27 cellular contexts compared by ENCODE assay signal in the genomic region with DNA sequence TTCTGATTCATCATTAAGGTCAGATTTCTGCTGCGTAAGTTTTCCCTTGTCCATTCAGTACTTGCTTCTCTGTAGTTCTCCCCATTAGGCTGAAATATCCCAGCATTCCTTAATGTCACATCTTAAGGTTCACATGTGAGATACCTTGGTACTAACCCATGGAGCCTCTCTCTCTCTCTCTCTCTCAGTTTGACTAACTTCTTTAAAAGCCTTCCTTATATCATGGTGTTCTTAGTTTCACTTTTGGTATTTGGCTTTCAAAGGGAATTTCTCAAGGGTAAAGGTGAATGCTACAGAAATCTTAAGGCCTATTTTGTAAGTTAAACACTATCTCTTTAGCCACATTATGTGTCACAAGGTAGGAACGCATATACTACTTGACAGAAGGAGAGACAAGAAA.
"Had no signal": no experiment of that assay in that cellular context is flagged by ENCODE, and none has a peak within 500 bp of the region (broad histone marks: within the 10 kb centered on the region; RNA-seq: fewer than 3 reads in every experiment).

No MANE protein-coding gene starts in this region.

- H3K4me3 ChIP-seq: adrenal gland, breast epithelium, coronary artery, SK-N-MC had no signal

- H3K27ac ChIP-seq: adrenal gland, breast epithelium, coronary artery, SK-N-MC had no signal

- H3K36me3 ChIP-seq: adrenal gland, breast epithelium had no signal

- H3K27me3 ChIP-seq: adrenal gland, breast epithelium had no signal

- DNase-seq: activated CD4-positive, alpha-beta T cell treated with anti-CD3 and anti-CD28 coated beads for 48 hours; activated CD4-positive, alpha-beta T cell treated with anti-CD3 and anti-CD28 coated beads, Interleukin-2, amount 50 U/mL, for 4 hours; activated CD4-positive, CD25-positive, alpha-beta regulatory T cell treated with anti-CD3 and anti-CD28 coated beads, Interleukin-2, amount 50 U/mL, for 72 hours; activated CD8-positive, alpha-beta memory T cell treated with anti-CD3 and anti-CD28 coated beads, Interleukin-2, amount 50 U/mL, for 48 hours; activated CD8-positive, alpha-beta T cell treated with anti-CD3 and anti-CD28 coated beads, Interleukin-2, amount 10 ng/mL, durations not matched to agents 7 days and 5 days; activated naive CD4-positive, alpha-beta T cell treated with anti-CD3 and anti-CD28 coated beads, Interleukin-2, amount 50 U/mL, for 16 hours; activated naive CD8-positive, alpha-beta T cell treated with anti-CD3 and anti-CD28 coated beads, Interleukin-2, amount 10 ng/mL, durations not matched to agents 7 days and 5 days; activated T-cell treated with anti-CD3 and anti-CD28 coated beads, Interleukin-2, amount 50 U/mL, for 1 hour; adrenal gland; anterior cingulate cortex; caudate nucleus; NCI-H1105 treated with DMSO at 0.1 percent for 48 hours; NCI-H1436 treated with DMSO at 0.1 percent for 48 hours; NCI-H187 treated with DMSO at 0.1 percent for 48 hours; NCI-H2171; NCI-H226; NCI-H510A; NCI-H526 treated with DMSO at 0.1 percent for 48 hours; NCI-H82; OCI-M1; RPMI8226 had no signal

- ATAC-seq: activated CD8-positive, alpha-beta T cell treated with anti-CD3 and anti-CD28 coated beads, Interleukin-2, amount 10 ng/mL, durations not matched to agents 7 days and 5 days; Panc1; Right ventricle myocardium inferior; WTC11 had no signal
